Comparison of ENCODE assay signal across 8 cellular contexts in the genomic region with DNA sequence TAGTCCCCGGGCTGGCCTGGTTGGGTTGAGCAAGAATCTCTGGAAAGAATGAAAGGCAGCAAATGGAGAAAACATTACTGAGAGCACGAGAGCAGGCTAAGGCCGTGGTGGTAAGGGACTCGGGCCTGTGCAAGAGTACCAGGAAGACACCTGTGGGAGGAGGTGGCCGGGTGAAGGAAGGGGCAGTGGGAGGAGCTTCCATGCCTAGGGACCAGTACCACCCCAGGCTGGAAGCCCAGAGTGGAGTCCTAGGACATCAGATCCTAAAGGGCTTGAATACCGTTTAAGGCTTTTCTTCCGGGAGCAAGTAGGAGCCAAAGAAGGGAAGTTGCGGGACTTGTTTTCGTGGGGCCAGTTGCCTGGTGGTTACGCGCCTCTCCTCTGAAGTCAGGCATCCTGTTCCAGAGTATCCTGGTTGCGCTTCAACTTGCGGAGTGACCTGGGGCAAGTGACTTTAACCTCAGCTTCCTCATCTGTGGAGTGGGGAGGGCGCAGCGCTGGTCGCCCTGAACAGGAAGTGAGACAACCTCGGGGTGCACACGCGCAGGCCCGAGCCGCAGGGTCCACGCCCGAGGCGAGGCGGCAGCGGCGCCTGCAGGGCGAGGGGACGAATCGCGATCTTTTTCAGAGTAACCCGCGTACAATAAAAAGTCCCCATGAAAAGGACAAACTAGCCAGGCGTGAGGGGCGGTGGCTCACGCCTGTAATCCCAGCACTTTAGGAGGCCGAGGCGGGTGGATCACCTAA. TPM values are rescaled to one million over a fixed set of nuclear protein-coding genes. Genes with fewer than 3 reads are reported as not detected.
DNase-seq lines count a peak whose midpoint lies in the region; ATAC-seq and TF ChIP-seq lines count a peak whose summit lies in the region.

No MANE protein-coding gene starts in this region.

- no peaks in the 10 kb centered on the region for H3K27me3 ChIP-seq in kidney epithelial cell (ENCODE audit: control insufficient read depth, insufficient read depth, low read length)

- peak overlapping the region; percentile 94 for H3K27ac ChIP-seq in 22Rv1

- peak; percentile 33 for ATAC-seq in GM18508 (IDR thresholded peaks at IDR 0.05; ENCODE audit: insufficient read depth, unreplicated experiment)
- ATAC-seq in HG03045 (IDR thresholded peaks at IDR 0.05; ENCODE audit: unreplicated experiment) = peak; percentile 52

- TF ChIP-seq CTCF in 22Rv1 (IDR thresholded peaks at IDR 0.05) (peak; percentile 77), kidney epithelial cell (IDR thresholded peaks at IDR 0.05; ENCODE audit: insufficient read depth, low read length, poor library complexity, severe bottlenecking) (peak; percentile 62)

- peaks cover 2% of the 10 kb centered on the region for H3K36me3 ChIP-seq in kidney epithelial cell (ENCODE audit: control insufficient read depth, insufficient read depth, low read length)

- H3K4me3 ChIP-seq in kidney epithelial cell (ENCODE audit: low read depth, low read length) = peak overlapping the region; percentile 85

- peak; percentile 82 for DNase-seq in NCI-H2171 treated with DMSO at 0.1 percent for 48 hours (lab: John Stamatoyannopoulos, UW)
- peak; percentile 42 to 73 (median 60) for DNase-seq in activated CD4-positive, CD25-positive, alpha-beta regulatory T cell (lab: John Stamatoyannopoulos, UW)
- peak; percentile 77 for DNase-seq in central memory CD4-positive, alpha-beta T cell
- DNase-seq in kidney epithelial cell (ENCODE audit: low read depth) = peak; percentile 42
- DNase-seq in stimulated activated CD4-positive, alpha-beta T cell treated with anti-CD3 and anti-CD28 coated beads, Interleukin-15, amount 100 ng/mL, for 24 hours = peak; percentile 85

RNA-seq across cellular contexts. Expression of a gene that starts 1.1 kb away (rescaled TPM):
- total RNA-seq in kidney epithelial cell = 166 and 177 TPM in 2 replicates

RNA-seq across cellular contexts. Expression of a gene that starts 2.7 kb away (rescaled TPM):
- not detected in 2 replicates for total RNA-seq in kidney epithelial cell

RNA-seq across cellular contexts. Expression of a gene that starts 31.0 kb away (rescaled TPM):
- 53.9 and 57.2 TPM in 2 replicates for total RNA-seq in kidney epithelial cell

RNA-seq across cellular contexts. Expression of a gene that starts 32.9 kb away (rescaled TPM):
- 7.2 and 7.8 TPM in 2 replicates for total RNA-seq in kidney epithelial cell

Comparison
In these comparisons a context has a peak if more than half of its experiments do, and no peak if none do; other contexts are left out.
1. Peak in every context shown above with its lines: DNase-seq, ATAC-seq, H3K4me3 ChIP-seq and H3K27ac ChIP-seq.